14 cellular contexts compared by ENCODE assay signal in genomic region chr4:102308032-102308799, GRCh38. TPM values are rescaled to one million over a fixed set of nuclear protein-coding genes. Genes with fewer than 3 reads are reported as not detected.
DNase-seq lines count a peak whose midpoint lies in the region; ATAC-seq and TF ChIP-seq lines count a peak whose summit lies in the region.
"Had no signal": no experiment of that assay in that cellular context is flagged by ENCODE, and none has a peak within 500 bp of the region (broad histone marks: within the 10 kb centered on the region; RNA-seq: fewer than 3 reads in every experiment).

No MANE protein-coding gene starts in this region.

- no peak overlapping the region for H4K91ac ChIP-seq in mesenchymal stem cell (ENCODE audit: low read length)

- peak; percentile 37 for ATAC-seq in HG02798 (IDR thresholded peaks at IDR 0.05; ENCODE audit: poor library complexity, unreplicated experiment)
- peak; percentile 16 for ATAC-seq in WTC11

- TF ChIP-seq CTCF in WTC11 (IDR thresholded peaks at IDR 0.05) (no peak), HFFc6 (IDR thresholded peaks at IDR 0.05) (no peak)

- WGBS in mesenchymal stem cell, result 77% methylated on average over 1 of the region's 1 CpG

- POLR2A ChIA-PET in WTC11 (lab: Charles Lee), result no interaction called here
- POLR2A ChIA-PET in activated CD4-positive, alpha-beta memory T cell treated with anti-CD3 and anti-CD28 coated beads for 36 hours (lab: Charles Lee), result no interaction called here

- no peak overlapping the region for H2BK120ac ChIP-seq in mesenchymal stem cell (ENCODE audit: low read depth, low read length)

- no peaks in the 10 kb centered on the region for H3K4me1 ChIP-seq in mesenchymal stem cell (ENCODE audit: control insufficient read depth, insufficient read depth, low read depth, low read length)

- H3K79me1 ChIP-seq in mesenchymal stem cell (replicated peaks; ENCODE audit: low read length, poor library complexity, severe bottlenecking), result no peaks in the 10 kb centered on the region

- H2BK15ac ChIP-seq in mesenchymal stem cell (ENCODE audit: low read depth, poor library complexity, severe bottlenecking), result no peak overlapping the region

- H3K36me3 Mint-ChIP-seq in WTC11 (peaks cover 7% of the 10 kb centered on the region; the same call in 1 of the 2 replicates), HFFc6 (ENCODE audit: low read depth) (no peaks in the 10 kb centered on the region)
- peaks cover 18% of the 10 kb centered on the region for H3K36me3 Mint-ChIP-seq in activated CD4-positive, alpha-beta memory T cell treated with anti-CD3 and anti-CD28 coated beads for 36 hours

- no peak overlapping the region for H3K18ac ChIP-seq in mesenchymal stem cell (ENCODE audit: low read depth in 1 of 2, low read length in 2 of 2)

- no peaks in the 10 kb centered on the region for H3K36me3 ChIP-seq in mesenchymal stem cell (ENCODE audit: control insufficient read depth in 1 of 2, insufficient read depth in 2 of 2, low read depth in 1 of 2, low read length in 2 of 2)

- H3K27me3 Mint-ChIP-seq in WTC11 (ENCODE audit: low read depth) (no peaks in the 10 kb centered on the region), HFFc6 (ENCODE audit: insufficient read depth) (no peaks in the 10 kb centered on the region; the same call in none of the 2 replicates)
- no peaks in the 10 kb centered on the region for H3K27me3 Mint-ChIP-seq in activated CD4-positive, alpha-beta memory T cell treated with anti-CD3 and anti-CD28 coated beads for 36 hours
- H3K27me3 Mint-ChIP-seq: activated naive CD4-positive, alpha-beta T cell treated with anti-CD3 and anti-CD28 coated beads, Interleukin-2, amount 10 ng/mL, durations not matched to agents 7 days and 5 days; natural killer cell treated with Interleukin-12 subunit alpha and Interleukin-12 subunit beta and Interleukin-15 and Interleukin-18, amount 100 ng/mL, for 72 hours had no signal

- H3K27ac Mint-ChIP-seq in WTC11 (no peak overlapping the region), HFFc6 (no peak overlapping the region)
- H3K27ac Mint-ChIP-seq in activated CD4-positive, alpha-beta memory T cell treated with anti-CD3 and anti-CD28 coated beads for 36 hours, result no peak overlapping the region
- H3K27ac Mint-ChIP-seq: activated naive CD4-positive, alpha-beta T cell treated with anti-CD3 and anti-CD28 coated beads, Interleukin-2, amount 10 ng/mL, durations not matched to agents 7 days and 5 days; natural killer cell treated with Interleukin-12 subunit alpha and Interleukin-12 subunit beta and Interleukin-15 and Interleukin-18, amount 100 ng/mL, for 72 hours had no signal

- peaks cover 16% of the 10 kb centered on the region for H3K4me1 Mint-ChIP-seq in WTC11
- H3K4me1 Mint-ChIP-seq in HFFc6 (ENCODE audit: low read depth), result no peaks in the 10 kb centered on the region
- peaks cover 10% of the 10 kb centered on the region for H3K4me1 Mint-ChIP-seq in activated CD4-positive, alpha-beta memory T cell treated with anti-CD3 and anti-CD28 coated beads for 36 hours (ENCODE audit: low read depth)

- H2AFZ ChIP-seq in mesenchymal stem cell (ENCODE audit: low read depth, low read length), result no peak overlapping the region

- no peaks in the 10 kb centered on the region for H3K9me3 ChIP-seq in mesenchymal stem cell (ENCODE audit: control insufficient read depth, low read length)

- H3K4me3 ChIP-seq in mesenchymal stem cell (ENCODE audit: insufficient read depth in 1 of 2, low read depth in 1 of 2, low read length in 2 of 2), result no peak overlapping the region

- H2BK5ac ChIP-seq in mesenchymal stem cell (ENCODE audit: low read depth, low read length, poor library complexity, severe bottlenecking), result no peak overlapping the region

- H3K9ac ChIP-seq in mesenchymal stem cell (ENCODE audit: low read length), result no peak overlapping the region

- CTCF ChIA-PET in WTC11 (lab: Charles Lee), result interaction anchor here (1.2 to 1.7 kb wide), 2 partner anchors 9 to 14 kb away, joined by 5 read pairs; no protein-coding TSS in a partner anchor
- CTCF ChIA-PET in activated CD4-positive, alpha-beta memory T cell treated with anti-CD3 and anti-CD28 coated beads for 36 hours (lab: Charles Lee), result interaction anchor here (1.8 kb wide), 1 partner anchor 8 kb away, joined by 5 read pairs; no protein-coding TSS in a partner anchor

- H3K14ac ChIP-seq in mesenchymal stem cell (ENCODE audit: low read length in 2 of 2), result no peak overlapping the region

- no peak overlapping the region for H2AK5ac ChIP-seq in mesenchymal stem cell (ENCODE audit: low read length, severe bottlenecking)

- H3K23ac ChIP-seq in mesenchymal stem cell (ENCODE audit: low read length in 2 of 2), result no peak overlapping the region

- intact Hi-C loops in activated CD4-positive, alpha-beta memory T cell treated with anti-CD3 and anti-CD28 coated beads for 36 hours (cut with micrococcal nuclease), result no loop called here

- no peak overlapping the region for H3K4me2 ChIP-seq in mesenchymal stem cell (ENCODE audit: low read length, poor library complexity, severe bottlenecking)

- H4K8ac ChIP-seq in mesenchymal stem cell (ENCODE audit: low read length), result no peak overlapping the region

- H3K9me3 Mint-ChIP-seq in WTC11 (no peaks in the 10 kb centered on the region), HFFc6 (no peaks in the 10 kb centered on the region)
- H3K9me3 Mint-ChIP-seq in activated CD4-positive, alpha-beta memory T cell treated with anti-CD3 and anti-CD28 coated beads for 36 hours, result no peaks in the 10 kb centered on the region
- H3K9me3 Mint-ChIP-seq: activated naive CD4-positive, alpha-beta T cell treated with anti-CD3 and anti-CD28 coated beads, Interleukin-2, amount 10 ng/mL, durations not matched to agents 7 days and 5 days; natural killer cell treated with Interleukin-12 subunit alpha and Interleukin-12 subunit beta and Interleukin-15 and Interleukin-18, amount 100 ng/mL, for 72 hours had no signal

- H3K4me3 Mint-ChIP-seq in WTC11, result no peak overlapping the region
- H3K4me3 Mint-ChIP-seq in HFFc6, result no peak overlapping the region
- no peak overlapping the region for H3K4me3 Mint-ChIP-seq in activated CD4-positive, alpha-beta memory T cell treated with anti-CD3 and anti-CD28 coated beads for 36 hours
- H3K4me3 Mint-ChIP-seq: activated naive CD4-positive, alpha-beta T cell treated with anti-CD3 and anti-CD28 coated beads, Interleukin-2, amount 10 ng/mL, durations not matched to agents 7 days and 5 days; natural killer cell treated with Interleukin-12 subunit alpha and Interleukin-12 subunit beta and Interleukin-15 and Interleukin-18, amount 100 ng/mL, for 72 hours had no signal

- no peak overlapping the region for H3K4ac ChIP-seq in mesenchymal stem cell (ENCODE audit: low read depth in 1 of 2, low read length in 2 of 2)

- H2BK12ac ChIP-seq in mesenchymal stem cell (ENCODE audit: low read length in 2 of 2), result no peak overlapping the region

- no peak overlapping the region for H3K27ac ChIP-seq in mesenchymal stem cell (ENCODE audit: low read length, poor library complexity, severe bottlenecking)
- H3K27ac ChIP-seq: VCaP had no signal

- DNase-seq in DMS53 (lab: John Stamatoyannopoulos, UW) (peak; percentile 33), DMS53 treated with DMSO at 0.1 percent for 48 hours (lab: John Stamatoyannopoulos, UW; ENCODE audit: unreplicated experiment) (no peak), WTC11 (ENCODE audit: low spot score) (no peak), mesenchymal stem cell (peak; percentile 4), HFFc6 (no peak), middle frontal gyrus (ENCODE audit: extremely low spot score, low spot score) (no peak)
- DNase-seq in activated CD4-positive, alpha-beta memory T cell treated with anti-CD3 and anti-CD28 coated beads for 36 hours, result no peak
- DNase-seq: 8988T; activated naive CD4-positive, alpha-beta T cell treated with anti-CD3 and anti-CD28 coated beads, Interleukin-2, amount 10 ng/mL, durations not matched to agents 7 days and 5 days; hypothalamus; stimulated activated CD4-positive, alpha-beta T cell treated with anti-CD3 and anti-CD28 coated beads, Interleukin-15, amount 100 ng/mL, for 24 hours had no signal

- no peaks in the 10 kb centered on the region for H3K27me3 ChIP-seq in mesenchymal stem cell (ENCODE audit: control insufficient read depth in 1 of 2, insufficient read depth in 1 of 2, low read length in 2 of 2)

TF ChIP-seq in WTC11, 78 proteins besides CTCF, POLR2A, EP300 and RAD21:
- TF ChIP-seq GABPB1 (CRISPR knock-in tag; IDR thresholded peaks at IDR 0.05), result peak; percentile 81
- no peak for TF ChIP-seq ZNF396 (CRISPR knock-in tag; IDR thresholded peaks at IDR 0.05; ENCODE audit: borderline replicate concordance)

RNA-seq across cellular contexts. Expression of gene SLC39A8, which starts 37.1 kb away (rescaled TPM):
- total RNA-seq in WTC11 (2021), result 35.1 to 40.0 TPM (median 35.9 TPM) in 3 replicates
- 5.0 TPM for polyA plus RNA-seq in mesenchymal stem cell (2013, experiment 1 of 2)
- polyA plus RNA-seq in mesenchymal stem cell (2013, experiment 2 of 2), result 4.9 TPM
- 1 to 10 TPM in 4 of 6 experiments, under 1 TPM in 2; 0.38 to 2.6 (median 1.7) TPM for total RNA-seq in HFFc6 (2021; fragmentation: NEBNext Ultra II Directional; extraction: Animal tissue kit (Norgen Biotek cat#: 25700))
- 10 to 100 TPM; 64.6 to 66.9 TPM for total RNA-seq in activated CD4-positive, alpha-beta memory T cell treated with anti-CD3 and anti-CD28 coated beads for 36 hours

Comparison
In these comparisons a context has a peak if more than half of its experiments do, and no peak if none do; other contexts are left out.
1. DNase-seq: peak in DMS53 (single experiment) and mesenchymal stem cell (single experiment); none in DMS53 treated with DMSO at 0.1 percent for 48 hours (single experiment), WTC11 (single experiment), HFFc6 (single experiment), middle frontal gyrus (single experiment) and activated CD4-positive, alpha-beta memory T cell treated with anti-CD3 and anti-CD28 coated beads for 36 hours (single experiment).
2. RNA of gene SLC39A8, which starts 37.1 kb away (total RNA-seq): 64.6 to 66.9 TPM in activated CD4-positive, alpha-beta memory T cell treated with anti-CD3 and anti-CD28 coated beads for 36 hours and 35.1 to 40.0 TPM in WTC11; 0.38 to 2.6 TPM in HFFc6; every median in the first group is over 10 times any median in the second.